Comparison of ENCODE assay signal across 24 cellular contexts in the genomic region with DNA sequence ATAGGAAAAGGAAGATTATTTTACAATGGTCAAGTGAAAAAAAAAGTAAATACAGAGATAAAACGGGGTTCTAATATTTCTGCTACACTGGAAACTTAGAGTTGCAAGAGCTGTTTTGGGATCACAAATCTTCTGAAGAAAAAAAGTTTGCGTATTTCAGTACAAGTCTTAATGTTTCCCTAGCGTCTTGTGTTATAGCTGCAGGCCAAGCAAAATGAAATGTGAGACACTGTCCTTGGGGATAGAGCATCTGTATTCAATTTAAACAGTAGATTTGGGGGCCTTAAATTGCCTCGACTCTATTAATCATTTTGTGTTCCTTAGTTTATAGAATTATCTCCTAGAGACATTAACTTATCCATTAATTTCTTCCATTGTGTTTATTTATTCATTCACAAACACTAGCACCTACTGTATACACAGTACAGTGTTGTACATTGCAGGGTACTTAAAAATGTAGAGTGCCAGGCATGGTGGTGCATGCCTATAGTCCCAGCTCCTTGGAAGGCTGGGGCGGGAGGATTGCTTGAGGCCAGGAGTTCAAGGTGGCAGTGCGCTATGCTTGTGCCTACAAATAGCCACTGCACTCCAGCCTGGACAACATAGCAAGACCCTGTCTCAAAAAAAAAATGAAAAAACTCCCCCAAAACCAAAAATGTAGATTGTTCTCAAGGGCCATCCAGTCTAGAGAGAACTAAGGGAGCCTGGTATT.
"Had no signal": no experiment of that assay in that cellular context is flagged by ENCODE, and none has a peak within 500 bp of the region (broad histone marks: within the 10 kb centered on the region; RNA-seq: fewer than 3 reads in every experiment).

No MANE protein-coding gene starts in this region.

- DNase-seq: activated T-cell treated with anti-CD3 and anti-CD28 coated beads, Interleukin-2, amount 50 U/mL, for 1 hour; central memory CD4-positive, alpha-beta T cell; effector memory CD8-positive, alpha-beta T cell; immature natural killer cell; kidney glomerular epithelial cell; left ventricle myocardium inferior; midbrain; natural killer cell; pancreas; psoas muscle; stimulated activated CD4-positive, alpha-beta T cell treated with anti-CD3 and anti-CD28 coated beads, Interleukin-1b, Interleukin-23, amount 100 ng/mL, for 48 hours; stimulated activated naive CD8-positive, alpha-beta T cell treated with anti-CD3 and anti-CD28 coated beads, Interleukin-15, amount 100 ng/mL, for 72 hours; T1000; testis; trophoblast cell; uterus had no signal

- H3K27me3 ChIP-seq: esophagus muscularis mucosa, foreskin keratinocyte, neutrophil, pancreas, right atrium auricular region, testis, uterus had no signal

- H3K4me1 ChIP-seq: esophagus muscularis mucosa, pancreas, psoas muscle, right atrium auricular region, testis, uterus had no signal

- H3K36me3 ChIP-seq: esophagus muscularis mucosa, left ventricle myocardium inferior, neutrophil, pancreas, right atrium auricular region, uterus had no signal

- H3K9me3 ChIP-seq: esophagus muscularis mucosa, left ventricle myocardium inferior, neutrophil, pancreas, psoas muscle, right atrium auricular region, testis, uterus had no signal

- H3K27ac ChIP-seq: esophagus muscularis mucosa, foreskin keratinocyte, left ventricle myocardium inferior, neutrophil, pancreas, psoas muscle, right atrium auricular region, skin epidermis, testis, uterus had no signal

- ATAC-seq: activated naive CD4-positive, alpha-beta T cell treated with anti-CD3 and anti-CD28 coated beads, Interleukin-2, amount 50 U/mL, for 72 hours; activated T-helper 17 cell treated with anti-CD3 and anti-CD28 coated beads, Interleukin-2, amount 50 U/mL, for 72 hours; effector memory CD8-positive, alpha-beta T cell; foreskin keratinocyte; pancreas; psoas muscle; stimulated activated naive CD8-positive, alpha-beta T cell treated with anti-CD3 and anti-CD28 coated beads, Interleukin-15, amount 100 ng/mL, for 72 hours; WTC11 had no signal

- H3K4me3 ChIP-seq: esophagus muscularis mucosa, left ventricle myocardium inferior, pancreas, psoas muscle, right atrium auricular region, skin epidermis, testis, uterus had no signal
